Comparison of ENCODE assay signal across 1 cellular context in the genomic region with DNA sequence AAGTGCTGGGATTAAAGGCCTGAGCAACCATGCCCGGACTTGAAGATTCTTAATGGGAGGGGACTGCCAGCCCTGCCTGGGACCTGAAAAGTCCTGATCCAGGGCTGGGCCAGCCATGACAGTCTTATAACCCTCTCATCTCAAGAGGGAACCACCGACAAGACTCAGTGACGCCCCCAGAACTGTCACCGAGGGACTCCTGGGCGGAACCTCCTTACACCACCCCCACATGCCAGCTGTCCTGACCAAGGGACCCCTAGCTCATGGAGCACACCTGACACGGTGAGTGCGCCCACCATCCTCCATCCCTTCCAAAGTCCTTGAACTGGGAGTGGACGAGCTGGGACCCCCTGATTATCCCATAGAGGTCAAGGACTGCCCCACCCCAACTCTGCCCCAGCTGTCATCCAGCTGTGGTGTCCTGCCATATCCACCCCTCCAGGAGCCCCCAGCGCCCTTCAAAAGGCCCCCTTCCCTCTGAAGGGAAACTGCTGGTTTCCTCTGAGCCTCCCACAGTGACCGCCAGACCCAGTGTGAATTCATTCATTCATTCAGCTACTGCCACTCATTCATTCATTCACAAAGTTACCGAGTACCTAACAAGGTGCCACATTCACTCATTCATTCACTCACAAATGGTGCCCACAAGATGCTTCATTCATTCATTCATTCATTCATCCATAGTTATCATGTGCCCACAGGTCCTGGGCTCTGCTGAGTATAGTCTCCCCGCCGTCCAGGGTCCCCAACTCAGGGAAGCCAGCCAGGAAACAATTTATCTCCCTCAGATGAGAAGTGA.
TF ChIP-seq lines count a peak whose summit lies in the region.

No MANE protein-coding gene starts in this region.

TF ChIP-seq in K562, 482 proteins besides CTCF, POLR2A, EP300 and RAD21:
- no peak for TF ChIP-seq SRSF7 (optimal IDR thresholded peaks at IDR 0.05; ENCODE audit: low read depth, low read length)
- peak; percentile 95 for TF ChIP-seq ZNF24 (IDR thresholded peaks at IDR 0.05)
TF ChIP-seq in K562: peak in this region for 1.
